In the genomic region with DNA sequence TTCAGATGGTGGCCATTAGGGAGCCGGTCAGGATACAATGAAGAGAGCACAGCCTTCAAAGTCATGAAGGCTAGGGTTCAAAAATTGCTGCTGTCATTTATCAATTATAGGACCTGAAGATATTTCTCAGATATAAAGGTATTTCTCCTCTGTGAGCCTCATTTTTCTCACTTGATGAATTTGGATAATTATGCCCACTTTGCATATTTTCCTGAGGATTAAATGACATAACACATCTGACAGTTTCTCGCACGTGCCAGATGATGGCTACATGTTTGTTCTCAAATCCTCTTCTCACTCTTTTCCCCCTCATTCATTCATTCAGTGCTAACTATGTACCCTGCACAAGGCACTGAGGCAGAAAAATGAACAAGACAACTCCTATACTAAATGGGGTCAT, we compare ENCODE assay signal across 9 cellular contexts.
"Had no signal": no experiment of that assay in that cellular context is flagged by ENCODE, and none has a peak within 500 bp of the region (broad histone marks: within the 10 kb centered on the region; RNA-seq: fewer than 3 reads in every experiment).

No MANE protein-coding gene starts in this region.

- DNase-seq: GM23248, GOT3, H7, HFFc6, KG1 had no signal

- H3K36me3 ChIP-seq: HAP-1 had no signal

- H3K9ac ChIP-seq: GM23248 had no signal

- FAIRE-seq: HTR-8/SVneo, K562 had no signal

- H3K9me3 ChIP-seq: HAP-1 had no signal

- H3K27ac ChIP-seq: GM23248 had no signal

- ATAC-seq: HCT116, K562 had no signal

- H2AFZ ChIP-seq: GM23248 had no signal

- H3K4me1 ChIP-seq: HAP-1 had no signal

- H3K4me3 ChIP-seq: GM23248, HAP-1, K562 had no signal
